ENCODE assay signal across 13 cellular contexts in genomic region chr5:181235323-181235688, GRCh38. TPM values are rescaled to one million over a fixed set of nuclear protein-coding genes. Genes with fewer than 3 reads are reported as not detected.
A peak's percentile ranks its signal among the peaks of the same experiment; 100 is the strongest.
DNase-seq lines count a peak whose midpoint lies in the region; ATAC-seq and TF ChIP-seq lines count a peak whose summit lies in the region.
"Had no signal": no experiment of that assay in that cellular context is flagged by ENCODE, and none has a peak within 500 bp of the region (broad histone marks: within the 10 kb centered on the region; RNA-seq: fewer than 3 reads in every experiment).

No MANE protein-coding gene starts in this region.

- TF ChIP-seq CTCF in DND-41 (IDR thresholded peaks at IDR 0.05; ENCODE audit: borderline replicate concordance, extremely low read depth, low read length, poor library complexity, severe bottlenecking) (no peak), nephron progenitor cell (IDR thresholded peaks at IDR 0.05) (no peak), ovary (IDR thresholded peaks at IDR 0.05) (no peak)

- H3K27me3 ChIP-seq in DND-41 (ENCODE audit: insufficient read depth, low read length, poor library complexity) (no peaks in the 10 kb centered on the region), HUES48 (ENCODE audit: control insufficient read depth, insufficient read depth, low read length) (no peaks in the 10 kb centered on the region), ovary (no peaks in the 10 kb centered on the region)
- H3K27me3 ChIP-seq: adrenal gland had no signal

- intact Hi-C loops in ovary (cut with DNase I): no loop called here

- H3K79me2 ChIP-seq in DND-41 (ENCODE audit: insufficient read depth, low read length): peaks cover 27% of the 10 kb centered on the region

- H3K36me3 Mint-ChIP-seq in activated naive CD8-positive, alpha-beta T cell treated with anti-CD3 and anti-CD28 coated beads for 36 hours: peaks cover 46% of the 10 kb centered on the region
- peaks cover 51% of the 10 kb centered on the region for H3K36me3 Mint-ChIP-seq in nephron progenitor cell (ENCODE audit: low read depth)

- peaks cover 10% of the 10 kb centered on the region; the same call in 1 of the 2 replicates for H3K4me1 ChIP-seq in DND-41 (ENCODE audit: insufficient read depth, low read length)
- H3K4me1 ChIP-seq in HUES48 (ENCODE audit: control insufficient read depth, insufficient read depth, low read length): no peaks in the 10 kb centered on the region
- H3K4me1 ChIP-seq in ovary (ENCODE audit: insufficient read depth): no peaks in the 10 kb centered on the region
- H3K4me1 ChIP-seq: lower lobe of right lung had no signal

- peak; percentile 19 for ATAC-seq in DND-41 (ENCODE audit: insufficient read depth, low read depth)
- ATAC-seq: activated CD4-positive, CD25-positive, alpha-beta regulatory T cell treated with anti-CD3 and anti-CD28 coated beads, Interleukin-2, amount 50 U/mL, for 24 hours had no signal

- DNase-seq in DND-41 (no peak), nephron progenitor cell (no peak), ovary (no peak), NCI-H1436 treated with DMSO at 0.1 percent for 48 hours (lab: John Stamatoyannopoulos, UW) (no peak), C1 segment of cervical spinal cord (lab: John Stamatoyannopoulos, UW) (no peak)
- DNase-seq in activated naive CD8-positive, alpha-beta T cell treated with anti-CD3 and anti-CD28 coated beads for 36 hours: no peak
- no peak for DNase-seq in stimulated activated naive CD4-positive, alpha-beta T cell treated with Interleukin-2 at 50 U/mL for 16 hours (lab: John Stamatoyannopoulos, UW)
- DNase-seq: adrenal gland, DMS53, KG1, lower lobe of right lung had no signal

- H3K9ac ChIP-seq in DND-41 (ENCODE audit: low read depth, low read length): no peak overlapping the region
- H3K9ac ChIP-seq in HUES48 (ENCODE audit: low read depth, low read length): no peak overlapping the region

- H3K27me3 Mint-ChIP-seq in activated naive CD8-positive, alpha-beta T cell treated with anti-CD3 and anti-CD28 coated beads for 36 hours: peaks cover 7% of the 10 kb centered on the region
- H3K27me3 Mint-ChIP-seq in nephron progenitor cell (ENCODE audit: low read depth, poor library complexity): peaks cover 5% of the 10 kb centered on the region

- peak overlapping the region; percentile 77 for H3K27ac Mint-ChIP-seq in activated naive CD8-positive, alpha-beta T cell treated with anti-CD3 and anti-CD28 coated beads for 36 hours
- peak overlapping the region; percentile 96 for H3K27ac Mint-ChIP-seq in nephron progenitor cell

- TF ChIP-seq EP300 in ovary (IDR thresholded peaks at IDR 0.05): no peak

- peaks cover 36% of the 10 kb centered on the region for H3K4me1 Mint-ChIP-seq in activated naive CD8-positive, alpha-beta T cell treated with anti-CD3 and anti-CD28 coated beads for 36 hours
- peaks cover 10% of the 10 kb centered on the region for H3K4me1 Mint-ChIP-seq in nephron progenitor cell

- H3K4me2 ChIP-seq in DND-41 (ENCODE audit: insufficient read depth, low read length): no peak overlapping the region

- no peaks in the 10 kb centered on the region for H3K9me3 Mint-ChIP-seq in activated naive CD8-positive, alpha-beta T cell treated with anti-CD3 and anti-CD28 coated beads for 36 hours
- no peaks in the 10 kb centered on the region for H3K9me3 Mint-ChIP-seq in nephron progenitor cell

- H3K9me3 ChIP-seq in DND-41 (ENCODE audit: insufficient read depth, low read length, severe bottlenecking): no peaks in the 10 kb centered on the region
- no peaks in the 10 kb centered on the region for H3K9me3 ChIP-seq in HUES48 (ENCODE audit: control insufficient read depth, insufficient read depth, low read length)
- no peaks in the 10 kb centered on the region for H3K9me3 ChIP-seq in ovary
- H3K9me3 ChIP-seq: adrenal gland, lower lobe of right lung had no signal

- 65 to 73% (median 71%) methylated on average over 5 of the region's 5 CpGs for WGBS in ovary, 3 donors

- H3K27ac ChIP-seq in DND-41 (ENCODE audit: low read length): no peak overlapping the region
- H3K27ac ChIP-seq in HUES48 (ENCODE audit: low read depth, low read length): peak overlapping the region; percentile 67
- H3K27ac ChIP-seq in ovary: no peak overlapping the region
- H3K27ac ChIP-seq: adrenal gland, lower lobe of right lung had no signal

- H3K4me3 ChIP-seq in DND-41 (ENCODE audit: low read depth in 1 of 2, low read length in 2 of 2) (no peak overlapping the region), HUES48 (ENCODE audit: low read depth, low read length) (no peak overlapping the region), ovary (no peak overlapping the region)
- H3K4me3 ChIP-seq: adrenal gland, lower lobe of right lung had no signal

- H3K36me3 ChIP-seq in DND-41 (ENCODE audit: insufficient read depth, low read length) (peaks cover 85% of the 10 kb centered on the region), HUES48 (ENCODE audit: control insufficient read depth, insufficient read depth, low read length) (peaks cover 87% of the 10 kb centered on the region), ovary (no peaks in the 10 kb centered on the region)

- H4K20me1 ChIP-seq in DND-41 (ENCODE audit: insufficient read depth, low read length): peaks cover 35% of the 10 kb centered on the region

- peak overlapping the region; percentile 11 for H3K4me3 Mint-ChIP-seq in activated naive CD8-positive, alpha-beta T cell treated with anti-CD3 and anti-CD28 coated beads for 36 hours
- no peak overlapping the region for H3K4me3 Mint-ChIP-seq in nephron progenitor cell

- no peak for TF ChIP-seq POLR2A in ovary (IDR thresholded peaks at IDR 0.05)

- H2AFZ ChIP-seq in DND-41 (ENCODE audit: low read depth, low read length): no peak overlapping the region

RNA-seq across cellular contexts. Expression of gene RACK1, which starts 8.4 kb away (rescaled TPM):
- 1,000 to 10,000 TPM; 2,517 to 2,594 TPM for total RNA-seq in activated naive CD8-positive, alpha-beta T cell treated with anti-CD3 and anti-CD28 coated beads for 36 hours
- 1,000 to 10,000 TPM; 2,570 to 4,531 (median 3,203) TPM for total RNA-seq in ovary
- polyA plus RNA-seq in ovary: 1,000 to 10,000 TPM; 2,702 to 4,895 TPM

RNA-seq across cellular contexts. Expression of gene TRIM41, which starts 12.2 kb away (rescaled TPM):
- 10 to 100 TPM; 34.2 to 37.6 TPM for total RNA-seq in activated naive CD8-positive, alpha-beta T cell treated with anti-CD3 and anti-CD28 coated beads for 36 hours
- 10 to 100 TPM in 6 of 7 donors, 1 to 10 TPM in 1; 8.2 to 22.7 (median 17.6) TPM for total RNA-seq in ovary
- polyA plus RNA-seq in ovary: 10 to 100 TPM; 11.1 to 13.2 TPM

RNA-seq across cellular contexts. Expression of gene TRIM52, which starts 25.6 kb away (rescaled TPM):
- total RNA-seq in activated naive CD8-positive, alpha-beta T cell treated with anti-CD3 and anti-CD28 coated beads for 36 hours: 10 to 100 TPM in 1 of 2 experiments, 1 to 10 TPM in 1; 9.6 to 11.2 TPM
- total RNA-seq in ovary: 10 to 100 TPM; 13.0 to 18.8 (median 17.2) TPM
- 10 to 100 TPM; 13.5 to 15.3 TPM for polyA plus RNA-seq in ovary

RNA-seq across cellular contexts. Expression of gene TRIM7, which starts 30.3 kb away (rescaled TPM):
- total RNA-seq in activated naive CD8-positive, alpha-beta T cell treated with anti-CD3 and anti-CD28 coated beads for 36 hours: under 1 TPM; 0.62 to 0.68 TPM
- total RNA-seq in ovary: 1 to 10 TPM in 2 of 7 donors, under 1 TPM in 5; 0.34 to 2.9 (median 0.93) TPM
- under 1 TPM; 0.45 to 0.82 TPM for polyA plus RNA-seq in ovary
